ENCODE assay signal across 19 cellular contexts in the genomic region with DNA sequence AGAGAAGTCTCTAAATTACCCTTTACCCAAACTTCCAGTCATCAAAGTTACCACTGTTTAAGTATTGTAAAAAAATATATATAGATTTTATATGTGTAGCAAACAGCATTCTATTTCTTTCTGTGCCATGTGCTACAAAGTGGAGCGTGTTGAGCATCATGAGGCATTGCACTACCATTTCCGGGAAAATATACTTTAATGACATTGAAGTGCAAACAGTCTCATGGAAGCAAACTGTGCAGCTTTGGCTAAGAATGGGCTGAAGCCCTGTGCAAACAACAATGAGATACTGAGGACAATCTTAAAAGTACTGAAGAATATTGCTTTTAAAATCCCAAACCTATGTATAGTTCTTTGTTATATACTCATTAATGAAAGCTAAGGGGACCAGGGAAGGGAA. TPM values are rescaled to one million over a fixed set of nuclear protein-coding genes. Genes with fewer than 3 reads are reported as not detected.
DNase-seq lines count a peak whose midpoint lies in the region; ATAC-seq and TF ChIP-seq lines count a peak whose summit lies in the region.
"Had no signal": no experiment of that assay in that cellular context is flagged by ENCODE, and none has a peak within 500 bp of the region (broad histone marks: within the 10 kb centered on the region; RNA-seq: fewer than 3 reads in every experiment).

No MANE protein-coding gene starts in this region.

- no peaks in the 10 kb centered on the region for H3K9me3 Mint-ChIP-seq in activated T-helper 2 cell treated with anti-CD3 and anti-CD28 coated beads, Interferon-gamma antibody, Interleukin-2, Interleukin-4, amounts not matched to agents 10 μg/mL and 5 μg/mL and 100 μg/mL, durations not matched to agents 14 hours and 24 hours and 36 hours

- ATAC-seq in PC-3 (peak; percentile 93), mucosa of descending colon (peak; percentile 70), HG03139 (IDR thresholded peaks at IDR 0.05; ENCODE audit: unreplicated experiment) (no peak)
- ATAC-seq: CD8-positive, alpha-beta T cell had no signal

- H3K9me3 ChIP-seq in Karpas-422 (ENCODE audit: low read length): no peaks in the 10 kb centered on the region
- H3K9me3 ChIP-seq in PC-3 (ENCODE audit: low read length): no peaks in the 10 kb centered on the region
- H3K9me3 ChIP-seq in hepatocyte (ENCODE audit: low read depth): no peaks in the 10 kb centered on the region
- no peaks in the 10 kb centered on the region for H3K9me3 ChIP-seq in mucosa of descending colon
- H3K9me3 ChIP-seq in stomach: no peaks in the 10 kb centered on the region
- H3K9me3 ChIP-seq: BE2C, Caco-2 had no signal

- TF ChIP-seq CTCF in PC-3 (conservative IDR thresholded peaks at IDR 0.05; ENCODE audit: low read depth, low read length) (no peak), hepatocyte (IDR thresholded peaks at IDR 0.05; ENCODE audit: poor library complexity) (no peak), mucosa of descending colon (IDR thresholded peaks at IDR 0.05) (no peak), stomach (IDR thresholded peaks at IDR 0.05) (no peak)

- TF ChIP-seq EP300 in stomach (IDR thresholded peaks at IDR 0.05): no peak

- CTCF ChIA-PET in PC-3 (lab: Charles Lee): no interaction called here

- no peaks in the 10 kb centered on the region for H4K20me1 ChIP-seq in Karpas-422 (ENCODE audit: insufficient read depth, low read depth, low read length)
- H4K20me1 ChIP-seq in PC-3 (ENCODE audit: low read length): no peaks in the 10 kb centered on the region
- H4K20me1 ChIP-seq in hepatocyte (ENCODE audit: insufficient read depth, poor library complexity, severe bottlenecking): no peaks in the 10 kb centered on the region
- H4K20me1 ChIP-seq: BLaER1 had no signal

- H3K4me2 ChIP-seq in Karpas-422 (ENCODE audit: low read depth, low read length, poor library complexity, severe bottlenecking) (no peak overlapping the region), PC-3 (ENCODE audit: low read length) (no peak overlapping the region), hepatocyte (no peak overlapping the region)
- H3K4me2 ChIP-seq: BLaER1 had no signal

- H3K27me3 Mint-ChIP-seq in activated T-helper 2 cell treated with anti-CD3 and anti-CD28 coated beads, Interferon-gamma antibody, Interleukin-2, Interleukin-4, amounts not matched to agents 10 μg/mL and 5 μg/mL and 100 μg/mL, durations not matched to agents 14 hours and 24 hours and 36 hours (ENCODE audit: low read depth): peaks cover 12% of the 10 kb centered on the region
- H3K27me3 Mint-ChIP-seq: CD4-positive, alpha-beta T cell had no signal

- no peak overlapping the region for H3K9ac ChIP-seq in Karpas-422 (ENCODE audit: low read length)
- no peak overlapping the region for H3K9ac ChIP-seq in PC-3 (ENCODE audit: low read length)
- H3K9ac ChIP-seq: BLaER1 had no signal

- no peak overlapping the region for H3K4me3 ChIP-seq in Karpas-422 (ENCODE audit: low read length)
- H3K4me3 ChIP-seq in PC-3 (ENCODE audit: low read length): no peak overlapping the region
- H3K4me3 ChIP-seq in hepatocyte: no peak overlapping the region
- no peak overlapping the region for H3K4me3 ChIP-seq in mucosa of descending colon
- H3K4me3 ChIP-seq in stomach: no peak overlapping the region
- H3K4me3 ChIP-seq: BLaER1 had no signal

- H3K27me3 ChIP-seq in Karpas-422 (ENCODE audit: low read length): no peaks in the 10 kb centered on the region
- H3K27me3 ChIP-seq in PC-3 (ENCODE audit: low read length): no peaks in the 10 kb centered on the region
- H3K27me3 ChIP-seq in hepatocyte: no peaks in the 10 kb centered on the region
- no peaks in the 10 kb centered on the region for H3K27me3 ChIP-seq in stomach
- H3K27me3 ChIP-seq: BE2C, BLaER1 had no signal

- no peak for TF ChIP-seq POLR2A in stomach (IDR thresholded peaks at IDR 0.05)

- no peak overlapping the region for H3K4me3 Mint-ChIP-seq in activated T-helper 2 cell treated with anti-CD3 and anti-CD28 coated beads, Interferon-gamma antibody, Interleukin-2, Interleukin-4, amounts not matched to agents 10 μg/mL and 5 μg/mL and 100 μg/mL, durations not matched to agents 14 hours and 24 hours and 36 hours (ENCODE audit: low read depth)
- H3K4me3 Mint-ChIP-seq: CD4-positive, alpha-beta T cell; CD8-positive, alpha-beta T cell had no signal

- H3K36me3 ChIP-seq in Karpas-422 (ENCODE audit: insufficient read depth, low read length) (no peaks in the 10 kb centered on the region), PC-3 (ENCODE audit: low read depth, low read length) (no peaks in the 10 kb centered on the region), hepatocyte (replicated peaks; ENCODE audit: insufficient read depth, low read depth) (no peaks in the 10 kb centered on the region), mucosa of descending colon (ENCODE audit: low read depth) (no peaks in the 10 kb centered on the region), stomach (no peaks in the 10 kb centered on the region)
- H3K36me3 ChIP-seq: BE2C, BLaER1 had no signal

- intact Hi-C loops in PC-3 (cut with micrococcal nuclease): no loop called here
- intact Hi-C loops in mucosa of descending colon (cut with DNase I, micrococcal nuclease): no loop called here
- intact Hi-C loops in activated T-helper 2 cell treated with anti-CD3 and anti-CD28 coated beads, Interferon-gamma antibody, Interleukin-2, Interleukin-4, amounts not matched to agents 10 μg/mL and 5 μg/mL and 100 μg/mL, durations not matched to agents 14 hours and 24 hours and 36 hours (cut with micrococcal nuclease): no loop called here
- intact Hi-C loops in stomach (cut with DNase I; ENCODE audit: low total_unique reads): no loop called here

- no TSS peak for BruUV-seq in PC-3 (replicated peaks; lab: Mats Ljungman, UMichigan)

- H3K4me1 Mint-ChIP-seq in activated T-helper 2 cell treated with anti-CD3 and anti-CD28 coated beads, Interferon-gamma antibody, Interleukin-2, Interleukin-4, amounts not matched to agents 10 μg/mL and 5 μg/mL and 100 μg/mL, durations not matched to agents 14 hours and 24 hours and 36 hours (ENCODE audit: low read depth): no peaks in the 10 kb centered on the region

- H3K27ac ChIP-seq in Karpas-422 (ENCODE audit: low read length) (no peak overlapping the region), PC-3 (ENCODE audit: low read length) (no peak overlapping the region), hepatocyte (no peak overlapping the region), stomach (no peak overlapping the region)
- H3K27ac ChIP-seq: BLaER1 had no signal

- WGBS in hepatocyte (ENCODE audit: low lambda C conversion rate, missing lambda C conversion rate): 39% methylated on average over 2 of the region's 2 CpGs
- 37 to 59% (median 44%) methylated on average over 2 of the region's 2 CpGs for WGBS in stomach, 5 donors

- H3K4me1 ChIP-seq in Karpas-422 (ENCODE audit: low read length) (no peaks in the 10 kb centered on the region), PC-3 (ENCODE audit: insufficient read depth, low read length) (peaks cover 7% of the 10 kb centered on the region), hepatocyte (ENCODE audit: insufficient read depth) (no peaks in the 10 kb centered on the region), mucosa of descending colon (ENCODE audit: low read depth) (no peaks in the 10 kb centered on the region), stomach (no peaks in the 10 kb centered on the region)
- H3K4me1 ChIP-seq: BE2C, BLaER1, Caco-2 had no signal

- DNase-seq in Karpas-422: peak; percentile 9
- no peak for DNase-seq in PC-3
- peak; percentile 22 for DNase-seq in hepatocyte (ENCODE audit: low spot score)
- no peak for DNase-seq in mucosa of descending colon
- DNase-seq in activated T-helper 2 cell treated with anti-CD3 and anti-CD28 coated beads, Interferon-gamma antibody, Interleukin-2, Interleukin-4, amounts not matched to agents 10 μg/mL and 5 μg/mL and 100 μg/mL, durations not matched to agents 14 hours and 24 hours and 36 hours (ENCODE audit: low spot score): no peak
- DNase-seq in stimulated activated CD4-positive, alpha-beta T cell treated with anti-CD3 and anti-CD28 coated beads, Interleukin-15, amount 100 ng/mL, for 24 hours: no peak
- no peak for DNase-seq in stomach
- DNase-seq: 8988T; ACHN; BE2C; C1 segment of cervical spinal cord; Caco-2; Calu3; CD4-positive, alpha-beta T cell; CD8-positive, alpha-beta T cell; DMS79 treated with DMSO at 0.1 percent for 48 hours; GF-D8 had no signal

- POLR2A ChIA-PET in PC-3 (lab: Charles Lee; ENCODE audit: unreplicated experiment): interaction anchor here (0.5 kb wide), 1 partner anchor 100 kb away, joined by 3 read pairs; no protein-coding TSS in a partner anchor

- H3K79me2 ChIP-seq in Karpas-422 (ENCODE audit: low read length) (no peaks in the 10 kb centered on the region), PC-3 (ENCODE audit: low read length) (no peaks in the 10 kb centered on the region), hepatocyte (no peaks in the 10 kb centered on the region)

- H2AFZ ChIP-seq in Karpas-422 (ENCODE audit: low read length) (no peak overlapping the region), PC-3 (ENCODE audit: low read length) (0 out of 2 replicates have a peak overlapping the region, but pooled peaks have one; percentile 30), hepatocyte (no peak overlapping the region)

- no peaks in the 10 kb centered on the region for H3K36me3 Mint-ChIP-seq in activated T-helper 2 cell treated with anti-CD3 and anti-CD28 coated beads, Interferon-gamma antibody, Interleukin-2, Interleukin-4, amounts not matched to agents 10 μg/mL and 5 μg/mL and 100 μg/mL, durations not matched to agents 14 hours and 24 hours and 36 hours (ENCODE audit: low read depth)
- H3K36me3 Mint-ChIP-seq: CD8-positive, alpha-beta T cell had no signal

- no peaks in the 10 kb centered on the region for H3K9me2 ChIP-seq in Karpas-422 (replicated peaks; ENCODE audit: insufficient read depth, low read length)
- H3K9me2 ChIP-seq in PC-3 (replicated peaks; ENCODE audit: low read length): no peaks in the 10 kb centered on the region
- no peaks in the 10 kb centered on the region for H3K9me2 ChIP-seq in hepatocyte (replicated peaks; ENCODE audit: insufficient read depth)

- H3K27ac Mint-ChIP-seq in activated T-helper 2 cell treated with anti-CD3 and anti-CD28 coated beads, Interferon-gamma antibody, Interleukin-2, Interleukin-4, amounts not matched to agents 10 μg/mL and 5 μg/mL and 100 μg/mL, durations not matched to agents 14 hours and 24 hours and 36 hours: no peak overlapping the region
- H3K27ac Mint-ChIP-seq: CD4-positive, alpha-beta T cell; CD8-positive, alpha-beta T cell had no signal

- no peaks in the 10 kb centered on the region for H3F3A ChIP-seq in PC-3 (ENCODE audit: low read length, unreplicated experiment)

RNA-seq across cellular contexts. Expression of a gene that starts 6.5 kb away (rescaled TPM):
- 8.4 and 43.1 TPM in 2 replicates for total RNA-seq in Karpas-422 (2014; rRNA removed; shearing (Covaris generic); ENCODE audit: low replicate concordance)
- total RNA-seq in PC-3 (2014; rRNA removed): 40.0 and 44.9 TPM in 2 replicates
- 168 and 173 TPM in 2 replicates for total RNA-seq in hepatocyte
- polyA plus RNA-seq in hepatocyte: 40.2 and 63.1 TPM in 2 replicates
- 10 to 100 TPM; 20.9 to 31.4 (median 24.3) TPM for total RNA-seq in mucosa of descending colon
- 165 and 173 TPM in 2 replicates for total RNA-seq in activated T-helper 2 cell treated with anti-CD3 and anti-CD28 coated beads, Interferon-gamma antibody, Interleukin-2, Interleukin-4, amounts not matched to agents 10 μg/mL and 5 μg/mL and 100 μg/mL, durations not matched to agents 14 hours and 24 hours and 36 hours
- total RNA-seq in stomach: 10 to 100 TPM in 4 of 5 donors, not detected in 1; 22.2 to 57.8 (median 30.5) TPM
- polyA plus RNA-seq in stomach: 100 to 1,000 TPM; 124 to 162 (median 156) TPM

RNA-seq across cellular contexts. Expression of a gene that starts 31.9 kb away (rescaled TPM):
- 7.8 and 10.5 TPM in 2 replicates for total RNA-seq in Karpas-422 (2014; rRNA removed; shearing (Covaris generic); ENCODE audit: low replicate concordance)
- total RNA-seq in PC-3 (2014; rRNA removed) (10.7 and 11.1 TPM in 2 replicates), hepatocyte (4.5 and 8.2 TPM in 2 replicates), mucosa of descending colon (10 to 100 TPM in 1 of 3 donors, 1 to 10 TPM in 2; 2.1 to 17.7 (median 4.8) TPM), stomach (10 to 100 TPM in 1 of 5 donors, 1 to 10 TPM in 4; 2.9 to 27.2 (median 7.2) TPM)
- polyA plus RNA-seq in hepatocyte (4.8 and 5.3 TPM in 2 replicates), stomach (1 to 10 TPM; 1.5 to 5.4 (median 4.1) TPM)
- 9.8 and 10.8 TPM in 2 replicates for total RNA-seq in activated T-helper 2 cell treated with anti-CD3 and anti-CD28 coated beads, Interferon-gamma antibody, Interleukin-2, Interleukin-4, amounts not matched to agents 10 μg/mL and 5 μg/mL and 100 μg/mL, durations not matched to agents 14 hours and 24 hours and 36 hours

Comparison
In these comparisons a context has a peak if more than half of its experiments do, and no peak if none do; other contexts are left out.
1. DNase-seq: peak in Karpas-422 (single experiment) and hepatocyte (single experiment); none in PC-3 (single experiment), mucosa of descending colon (0 of 3), activated T-helper 2 cell treated with anti-CD3 and anti-CD28 coated beads, Interferon-gamma antibody, Interleukin-2, Interleukin-4, amounts not matched to agents 10 μg/mL and 5 μg/mL and 100 μg/mL, durations not matched to agents 14 hours and 24 hours and 36 hours (single experiment), stimulated activated CD4-positive, alpha-beta T cell treated with anti-CD3 and anti-CD28 coated beads, Interleukin-15, amount 100 ng/mL, for 24 hours (single experiment) and stomach (single experiment).